ENCODE assay signal across 14 cellular contexts in genomic region chr5:135396459-135397055, GRCh38. TPM values are rescaled to one million over a fixed set of nuclear protein-coding genes. Genes with fewer than 3 reads are reported as not detected.
DNase-seq lines count a peak whose midpoint lies in the region; ATAC-seq, FAIRE-seq and TF ChIP-seq lines count a peak whose summit lies in the region.
"Had no signal": no experiment of that assay in that cellular context is flagged by ENCODE, and none has a peak within 500 bp of the region (broad histone marks: within the 10 kb centered on the region; RNA-seq: fewer than 3 reads in every experiment).

No MANE protein-coding gene starts in this region.

- CTCF ChIA-PET in HepG2 (lab: Yijun Ruan, JAX; ENCODE audit: low intra/inter-chr PET ratio, low total read pairs) = no interaction called here

- H3K4me2 ChIP-seq in HepG2 (ENCODE audit: low read depth, low read length) = 0 out of 2 replicates have a peak overlapping the region, but pooled peaks have one; percentile 18

- no peak for TF ChIP-seq POLR2A in HepG2 (IDR thresholded peaks at IDR 0.05; ENCODE audit: insufficient read depth in 1 of 2, low read depth in 2 of 2, low read length in 2 of 2)
- no peak for TF ChIP-seq POLR2A in right lobe of liver (IDR thresholded peaks at IDR 0.05)
- TF ChIP-seq POLR2A in upper lobe of left lung (IDR thresholded peaks at IDR 0.05) = no peak

- no peak for FAIRE-seq in HepG2 (lab: Jason Lieb, UNC)
- FAIRE-seq: islet of Langerhans had no signal

- POLR2A ChIA-PET in HepG2 (lab: Yijun Ruan, JAX) = no interaction called here

- peaks cover 4 to 21% of the 10 kb centered on the region in 2 experiments; a peak in 4 of 5 replicates for H3K36me3 ChIP-seq in HepG2 (replicated peaks in 1 of 2; ENCODE audit: control insufficient read depth in 1 of 2, insufficient read depth in 2 of 2, low read length in 2 of 2)
- no peaks in the 10 kb centered on the region for H3K36me3 ChIP-seq in right lobe of liver
- no peaks in the 10 kb centered on the region for H3K36me3 ChIP-seq in left lung
- H3K36me3 ChIP-seq in upper lobe of left lung = peaks cover 0 to 9% (median 0%) of the 10 kb centered on the region in 4 donors

- no peak for TF ChIP-seq RAD21 in HepG2 (CRISPR knock-in tag; IDR thresholded peaks at IDR 0.05)

- no peak overlapping the region for H3K27ac ChIP-seq in HepG2 (ENCODE audit: extremely low read length, insufficient read depth, low read length)
- no peak overlapping the region for H3K27ac ChIP-seq in right lobe of liver
- peak overlapping the region; percentile 2 to 92 for H3K27ac ChIP-seq in left lung
- peak overlapping the region; percentile 21 to 96 (median 68) for H3K27ac ChIP-seq in upper lobe of left lung

- intact Hi-C loops in HepG2 (cut with micrococcal nuclease; ENCODE audit: unreplicated experiment) = no loop called here
- intact Hi-C loops in right lobe of liver (cut with DNase I) = no loop called here
- intact Hi-C loops in left lung (cut with DNase I) = no loop called here

- TF ChIP-seq EP300 in HepG2 (IDR thresholded peaks at IDR 0.05; ENCODE audit: low read depth in 2 of 2, low read length in 2 of 2) (no peak), HepG2 (CRISPR knock-in tag; IDR thresholded peaks at IDR 0.05; ENCODE audit: borderline replicate concordance) (no peak), upper lobe of left lung (IDR thresholded peaks at IDR 0.05) (no peak)

- in situ Hi-C loops in HepG2 (cut with HindIII; ENCODE audit: extremely low pct_ligation_motif_present, low pct_unique_long_range_greater_than_20kb) = no loop called here

- H3K4me1 Mint-ChIP-seq in activated T-helper 17 cell treated with anti-CD3 and anti-CD28 coated beads, Interleukin-2, amount 50 U/mL, for 72 hours = peaks cover 33% of the 10 kb centered on the region

- no peaks in the 10 kb centered on the region for H3K27me3 Mint-ChIP-seq in activated T-helper 17 cell treated with anti-CD3 and anti-CD28 coated beads, Interleukin-2, amount 50 U/mL, for 72 hours

- 91% methylated on average over 4 of the region's 4 CpGs for WGBS in HepG2 (ENCODE audit: low lambda C conversion rate)
- 92% methylated on average over 2 of the region's 4 CpGs for WGBS in right lobe of liver (ENCODE audit: insufficient coverage, low coverage, low lambda C conversion rate, missing lambda C conversion rate)
- 62 to 73% methylated on average over 4 of the region's 4 CpGs for WGBS in upper lobe of left lung, 2 donors

- H3K4me3 Mint-ChIP-seq in activated T-helper 17 cell treated with anti-CD3 and anti-CD28 coated beads, Interleukin-2, amount 50 U/mL, for 72 hours = peak overlapping the region; percentile 89

- H3K9me3 Mint-ChIP-seq in activated T-helper 17 cell treated with anti-CD3 and anti-CD28 coated beads, Interleukin-2, amount 50 U/mL, for 72 hours = no peaks in the 10 kb centered on the region

- BruUV-seq in HepG2 (replicated peaks; lab: Mats Ljungman, UMichigan) = no TSS peak

- H3K4me1 ChIP-seq in HepG2 (ENCODE audit: insufficient read depth, low read length) (peaks cover 86% of the 10 kb centered on the region), right lobe of liver (peaks cover 0 to 28% (median 6%) of the 10 kb centered on the region in 4 donors), left lung (peaks cover 20 to 77% of the 10 kb centered on the region in 2 donors), upper lobe of left lung (peaks cover 58 to 79% (median 64%) of the 10 kb centered on the region in 4 donors)

- no peak for ATAC-seq in HepG2
- no peak for ATAC-seq in right lobe of liver
- no peak for ATAC-seq in activated T-helper 17 cell treated with anti-CD3 and anti-CD28 coated beads, Interleukin-2, amount 50 U/mL, for 72 hours (replicated peaks)
- ATAC-seq in left lung = no peak
- ATAC-seq in upper lobe of left lung (ENCODE audit: low FRiP score in 2 of 2) = no peak
- ATAC-seq in GM21529 (IDR thresholded peaks at IDR 0.05; ENCODE audit: unreplicated experiment) = no peak
- ATAC-seq in HG02885 (IDR thresholded peaks at IDR 0.05; ENCODE audit: poor library complexity, unreplicated experiment) = no peak

- peaks cover 71% of the 10 kb centered on the region for H3K79me2 ChIP-seq in HepG2 (ENCODE audit: insufficient read depth, low read length)

- peaks cover 22% of the 10 kb centered on the region for H3K36me3 Mint-ChIP-seq in activated T-helper 17 cell treated with anti-CD3 and anti-CD28 coated beads, Interleukin-2, amount 50 U/mL, for 72 hours (ENCODE audit: low read depth)

- peaks cover 43% of the 10 kb centered on the region for H4K20me1 ChIP-seq in HepG2 (ENCODE audit: insufficient read depth, low read length)

- no peak overlapping the region for H3K9ac ChIP-seq in HepG2 (ENCODE audit: insufficient read depth, low read depth, low read length)

- peak overlapping the region; percentile 29 for H3K27ac Mint-ChIP-seq in activated T-helper 17 cell treated with anti-CD3 and anti-CD28 coated beads, Interleukin-2, amount 50 U/mL, for 72 hours

- TF ChIP-seq CTCF in HepG2 (CRISPR knock-in tag; IDR thresholded peaks at IDR 0.05) (no peak), right lobe of liver (IDR thresholded peaks at IDR 0.05) (no peak), left lung (IDR thresholded peaks at IDR 0.05) (no peak), upper lobe of left lung (IDR thresholded peaks at IDR 0.05) (no peak)

- DNase-seq in HepG2 (ENCODE audit: low spot score) (no peak), right lobe of liver (no peak), left lung (no peak), upper lobe of left lung (no peak), AG08396 (ENCODE audit: low spot score) (no peak)
- DNase-seq: activated CD4-positive, CD25-positive, alpha-beta regulatory T cell; MG63; NCI-H524 treated with DMSO at 0.1 percent for 48 hours had no signal

- H3K9me3 ChIP-seq in HepG2 (ENCODE audit: low read length) (no peaks in the 10 kb centered on the region), right lobe of liver (no peaks in the 10 kb centered on the region), left lung (no peaks in the 10 kb centered on the region), upper lobe of left lung (no peaks in the 10 kb centered on the region)
- H3K9me3 ChIP-seq: MG63 had no signal

- H3K4me3 ChIP-seq in HepG2 (replicated peaks in 1 of 3; ENCODE audit: insufficient read depth in 1 of 3, low read depth in 2 of 3, low read length in 3 of 3) (no peak overlapping the region), right lobe of liver (no peak overlapping the region), left lung (peak overlapping the region in 1 of 2 donors; percentile 86), upper lobe of left lung (peak overlapping the region in 1 of 4 donors; percentile 88)

- H3K27me3 ChIP-seq in HepG2 (ENCODE audit: control insufficient read depth in 1 of 2, insufficient read depth in 2 of 2, low read length in 2 of 2) (no peaks in the 10 kb centered on the region), right lobe of liver (no peaks in the 10 kb centered on the region), left lung (no peaks in the 10 kb centered on the region), upper lobe of left lung (no peaks in the 10 kb centered on the region)
- H3K27me3 ChIP-seq: MG63 had no signal

- no peak overlapping the region for H2AFZ ChIP-seq in HepG2 (ENCODE audit: low read length)

RNA-seq across cellular contexts. Expression of gene MACROH2A1, which starts 2.5 kb away (rescaled TPM):
- total RNA-seq in HepG2 (2016; rRNA removed; fragmentation: Illumina TruSeq; extraction: Trizol) (141 and 158 TPM in 2 replicates), right lobe of liver (100 to 1,000 TPM in 2 of 6 experiments, 10 to 100 TPM in 4; 40.0 to 113 (median 51.6) TPM), left lung (100 to 1,000 TPM; 183 to 309 TPM), upper lobe of left lung (100 to 1,000 TPM; 232 to 690 (median 355) TPM)
- total RNA-seq in HepG2 (2016; cell fraction: cytosol; rRNA removed; fragmentation: Illumina TruSeq; extraction: Trizol; ENCODE audit: low read depth) = 34.0 and 36.6 TPM in 2 replicates
- total RNA-seq in HepG2 (2016; cell fraction: insoluble cytoplasmic fraction; rRNA removed; fragmentation: Illumina TruSeq; extraction: Trizol) = 139 and 158 TPM in 2 replicates
- total RNA-seq in HepG2 (2016; cell fraction: membrane; rRNA removed; fragmentation: Illumina TruSeq; extraction: Trizol) = 72.7 and 73.0 TPM in 2 replicates
- total RNA-seq in HepG2 (2016; cell fraction: nucleus; rRNA removed; fragmentation: Illumina TruSeq; extraction: Trizol) = 138 and 155 TPM in 2 replicates
- 64.7 and 69.1 TPM in 2 replicates for polyA plus RNA-seq in HepG2 (2011; rRNA removed)
- polyA plus RNA-seq in HepG2 (2011; cell fraction: cytosol; rRNA removed) = 58.5 and 70.5 TPM in 2 replicates
- polyA plus RNA-seq in HepG2 (2011; cell fraction: nucleus; rRNA removed) = 131 and 137 TPM in 2 replicates
- polyA plus RNA-seq in HepG2 (2012) = 67.6 and 67.7 TPM in 2 replicates
- polyA plus RNA-seq in HepG2 (2016; cell fraction: cytosol; fragmentation: Illumina TruSeq; extraction: Trizol; ENCODE audit: low read depth) = 42.2 and 45.6 TPM in 2 replicates
- 188 and 202 TPM in 2 replicates for polyA plus RNA-seq in HepG2 (2016; cell fraction: insoluble cytoplasmic fraction; fragmentation: Illumina TruSeq; extraction: Trizol; ENCODE audit: low read depth)
- 69.9 and 70.3 TPM in 2 replicates for polyA plus RNA-seq in HepG2 (2016; cell fraction: membrane; fragmentation: Illumina TruSeq; extraction: Trizol; ENCODE audit: low read depth)
- polyA plus RNA-seq in HepG2 (2016; cell fraction: nucleus; fragmentation: Illumina TruSeq; extraction: Trizol; ENCODE audit: insufficient read depth, low read depth) = 226 and 231 TPM in 2 replicates
- polyA minus RNA-seq in HepG2 (2011; rRNA and poly(A)+ RNA removed; ENCODE audit: low replicate concordance) = 58.8 and 154 TPM in 2 replicates
- 32.4 and 34.2 TPM in 2 replicates for polyA minus RNA-seq in HepG2 (2011; cell fraction: cytosol; rRNA and poly(A)+ RNA removed)
- polyA minus RNA-seq in HepG2 (2011; cell fraction: nucleus; rRNA and poly(A)+ RNA removed) = 125 and 144 TPM in 2 replicates
- total RNA-seq in activated T-helper 17 cell treated with anti-CD3 and anti-CD28 coated beads, Interleukin-2, amount 50 U/mL, for 72 hours = 100 to 1,000 TPM in 1 of 2 donors, 10 to 100 TPM in 1; 84.8 to 173 TPM

RNA-seq across cellular contexts. Expression of gene DCANP1, which starts 50.6 kb away (rescaled TPM):
- total RNA-seq in HepG2 (2016; rRNA removed; fragmentation: Illumina TruSeq; extraction: Trizol) = not detected in 2 replicates
- not detected in 2 replicates for total RNA-seq in HepG2 (2016; cell fraction: cytosol; rRNA removed; fragmentation: Illumina TruSeq; extraction: Trizol; ENCODE audit: low read depth)
- not detected in 2 replicates for total RNA-seq in HepG2 (2016; cell fraction: insoluble cytoplasmic fraction; rRNA removed; fragmentation: Illumina TruSeq; extraction: Trizol)
- not detected in 2 replicates for total RNA-seq in HepG2 (2016; cell fraction: membrane; rRNA removed; fragmentation: Illumina TruSeq; extraction: Trizol)
- total RNA-seq in HepG2 (2016; cell fraction: nucleus; rRNA removed; fragmentation: Illumina TruSeq; extraction: Trizol) = not detected in 2 replicates
- polyA plus RNA-seq in HepG2 (2011; rRNA removed) = not detected in 2 replicates
- polyA plus RNA-seq in HepG2 (2011; cell fraction: cytosol; rRNA removed) = not detected in 2 replicates
- not detected in 2 replicates for polyA plus RNA-seq in HepG2 (2011; cell fraction: nucleus; rRNA removed)
- not detected in 2 replicates for polyA plus RNA-seq in HepG2 (2012)
- polyA plus RNA-seq in HepG2 (2016; cell fraction: cytosol; fragmentation: Illumina TruSeq; extraction: Trizol; ENCODE audit: low read depth) = not detected in 2 replicates
- polyA plus RNA-seq in HepG2 (2016; cell fraction: insoluble cytoplasmic fraction; fragmentation: Illumina TruSeq; extraction: Trizol; ENCODE audit: low read depth) = not detected in 2 replicates
- not detected in 2 replicates for polyA plus RNA-seq in HepG2 (2016; cell fraction: membrane; fragmentation: Illumina TruSeq; extraction: Trizol; ENCODE audit: low read depth)
- not detected in 2 replicates for polyA plus RNA-seq in HepG2 (2016; cell fraction: nucleus; fragmentation: Illumina TruSeq; extraction: Trizol; ENCODE audit: insufficient read depth, low read depth)
- polyA minus RNA-seq in HepG2 (2011; rRNA and poly(A)+ RNA removed; ENCODE audit: low replicate concordance) = not detected in 2 replicates
- polyA minus RNA-seq in HepG2 (2011; cell fraction: cytosol; rRNA and poly(A)+ RNA removed) = not detected in 2 replicates
- polyA minus RNA-seq in HepG2 (2011; cell fraction: nucleus; rRNA and poly(A)+ RNA removed) = not detected in 2 replicates
- total RNA-seq in right lobe of liver = not detected
- not detected for total RNA-seq in activated T-helper 17 cell treated with anti-CD3 and anti-CD28 coated beads, Interleukin-2, amount 50 U/mL, for 72 hours
- total RNA-seq in left lung = under 1 TPM in 1 of 2 donors, not detected in 1; 0.24 TPM
- total RNA-seq in upper lobe of left lung = 1 to 10 TPM in 1 of 6 donors, under 1 TPM in 3, not detected in 2; 0.11 to 1.0 (median 0.27) TPM
- total RNA-seq: SK-MEL-5 had no signal
- polyA plus RNA-seq: BJ had no signal

RNA-seq across cellular contexts. Expression of gene TIFAB, which starts 55.6 kb away (rescaled TPM):
- total RNA-seq in HepG2 (2016; rRNA removed; fragmentation: Illumina TruSeq; extraction: Trizol) (not detected in 2 replicates), right lobe of liver (under 1 TPM in 2 of 6 experiments, not detected in 4; 0.05 to 0.09 TPM), left lung (under 1 TPM; 0.03 to 0.18 TPM), upper lobe of left lung (under 1 TPM in 2 of 6 donors, not detected in 4; 0.23 to 0.24 TPM)
- not detected in 2 replicates for total RNA-seq in HepG2 (2016; cell fraction: cytosol; rRNA removed; fragmentation: Illumina TruSeq; extraction: Trizol; ENCODE audit: low read depth)
- not detected in 2 replicates for total RNA-seq in HepG2 (2016; cell fraction: insoluble cytoplasmic fraction; rRNA removed; fragmentation: Illumina TruSeq; extraction: Trizol)
- total RNA-seq in HepG2 (2016; cell fraction: membrane; rRNA removed; fragmentation: Illumina TruSeq; extraction: Trizol) = not detected in 2 replicates
- total RNA-seq in HepG2 (2016; cell fraction: nucleus; rRNA removed; fragmentation: Illumina TruSeq; extraction: Trizol) = not detected in 2 replicates
- not detected in 2 replicates for polyA plus RNA-seq in HepG2 (2011; rRNA removed)
- not detected in 2 replicates for polyA plus RNA-seq in HepG2 (2011; cell fraction: cytosol; rRNA removed)
- polyA plus RNA-seq in HepG2 (2011; cell fraction: nucleus; rRNA removed) = not detected in 2 replicates
- not detected in 2 replicates for polyA plus RNA-seq in HepG2 (2012)
- polyA plus RNA-seq in HepG2 (2016; cell fraction: cytosol; fragmentation: Illumina TruSeq; extraction: Trizol; ENCODE audit: low read depth) = not detected in 2 replicates
- not detected in 2 replicates for polyA plus RNA-seq in HepG2 (2016; cell fraction: insoluble cytoplasmic fraction; fragmentation: Illumina TruSeq; extraction: Trizol; ENCODE audit: low read depth)
- not detected in 2 replicates for polyA plus RNA-seq in HepG2 (2016; cell fraction: membrane; fragmentation: Illumina TruSeq; extraction: Trizol; ENCODE audit: low read depth)
- polyA plus RNA-seq in HepG2 (2016; cell fraction: nucleus; fragmentation: Illumina TruSeq; extraction: Trizol; ENCODE audit: insufficient read depth, low read depth) = not detected in 2 replicates
- not detected in 2 replicates for polyA minus RNA-seq in HepG2 (2011; rRNA and poly(A)+ RNA removed; ENCODE audit: low replicate concordance)
- not detected in 2 replicates for polyA minus RNA-seq in HepG2 (2011; cell fraction: cytosol; rRNA and poly(A)+ RNA removed)
- not detected in 2 replicates for polyA minus RNA-seq in HepG2 (2011; cell fraction: nucleus; rRNA and poly(A)+ RNA removed)
- total RNA-seq in activated T-helper 17 cell treated with anti-CD3 and anti-CD28 coated beads, Interleukin-2, amount 50 U/mL, for 72 hours = not detected
- total RNA-seq: SK-MEL-5 had no signal
- polyA plus RNA-seq: BJ had no signal

Comparison
In these comparisons a context has a peak if more than half of its experiments do, and no peak if none do; other contexts are left out.
1. H3K27ac ChIP-seq: peak in left lung (2 of 2) and upper lobe of left lung (4 of 4); none in HepG2 (single experiment) and right lobe of liver (0 of 3).